In the genomic region with DNA sequence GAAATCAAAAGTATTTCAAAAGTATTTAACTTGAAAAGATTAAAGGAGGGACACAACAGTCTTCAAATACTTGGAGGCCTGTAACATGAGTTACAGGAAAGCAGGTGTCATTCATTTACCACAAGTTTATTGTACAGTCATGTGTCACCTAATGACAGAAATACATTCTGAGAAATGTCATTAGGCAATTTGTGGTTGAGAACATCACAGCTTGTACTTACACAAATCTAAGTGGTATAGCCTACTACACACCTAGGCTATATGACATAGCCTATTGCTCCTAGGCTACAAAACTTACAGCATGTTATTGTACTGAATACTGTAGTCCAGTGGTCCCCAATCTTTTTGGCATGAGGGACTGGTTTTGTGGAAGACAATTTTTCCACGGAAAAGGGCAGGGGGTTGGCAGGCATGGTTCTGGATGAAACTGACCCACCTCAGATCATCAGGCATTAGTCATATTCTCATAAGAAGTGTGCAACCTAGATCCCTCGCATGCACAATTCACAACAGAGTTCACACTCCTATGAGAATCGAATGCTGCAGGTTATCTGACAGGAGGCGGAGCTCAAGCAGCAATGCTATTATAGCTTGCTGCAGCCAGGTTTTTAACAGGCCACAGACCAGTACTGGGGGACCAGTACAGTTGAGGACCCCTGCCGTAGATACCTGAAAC, we compare ENCODE assay signal across 8 cellular contexts. TPM values are rescaled to one million over a fixed set of nuclear protein-coding genes. Genes with fewer than 3 reads are reported as not detected.
DNase-seq lines count a peak whose midpoint lies in the region; ATAC-seq and TF ChIP-seq lines count a peak whose summit lies in the region.

No MANE protein-coding gene starts in this region.

- H3K36me3 Mint-ChIP-seq in activated naive CD4-positive, alpha-beta T cell treated with anti-CD3 and anti-CD28 coated beads, Interleukin-2, amount 50 U/mL, for 72 hours: peaks cover 0 to 30% of the 10 kb centered on the region in 2 donors

- no peak for TF ChIP-seq CTCF in gastrocnemius medialis (IDR thresholded peaks at IDR 0.05 in 4 of 5, conservative IDR thresholded peaks at IDR 0.05 in 1 of 5)

- H3K4me3 ChIP-seq in BLaER1 (no peak overlapping the region), gastrocnemius medialis (peak overlapping the region; percentile 3 to 30 (median 14))

- intact Hi-C loops in gastrocnemius medialis (cut with DNase I; ENCODE audit: low total_unique reads): loop anchor here (1.0 to 10.0 kb wide), 4 partner anchors 27 to 971 kb away; a partner anchor contains a TSS

- TF ChIP-seq POLR2A in gastrocnemius medialis (IDR thresholded peaks at IDR 0.05): peak in 1 of 2 donors; percentile 52

- H3K27me3 ChIP-seq in BLaER1 (no peaks in the 10 kb centered on the region), gastrocnemius medialis (no peaks in the 10 kb centered on the region)

- no peaks in the 10 kb centered on the region for H3K9me3 Mint-ChIP-seq in activated naive CD4-positive, alpha-beta T cell treated with anti-CD3 and anti-CD28 coated beads, Interleukin-2, amount 50 U/mL, for 72 hours

- peak overlapping the region; percentile 56 for H3K4me2 ChIP-seq in BLaER1

- H3K36me3 ChIP-seq in BLaER1 (peaks cover 24% of the 10 kb centered on the region), gastrocnemius medialis (no peaks in the 10 kb centered on the region)

- ATAC-seq in GM19328 (IDR thresholded peaks at IDR 0.05; ENCODE audit: unreplicated experiment): peak; percentile 44
- peak; percentile 81 for ATAC-seq in HG03175 (IDR thresholded peaks at IDR 0.05; ENCODE audit: unreplicated experiment)
- peak; percentile 66 to 81 for ATAC-seq in activated naive CD4-positive, alpha-beta T cell treated with anti-CD3 and anti-CD28 coated beads, Interleukin-2, amount 50 U/mL, for 72 hours
- ATAC-seq in gastrocnemius medialis: peak; percentile 92 to 93

- H3K4me1 ChIP-seq in BLaER1: peaks cover 46% of the 10 kb centered on the region
- H3K4me1 ChIP-seq in gastrocnemius medialis: peaks cover 78 to 82% of the 10 kb centered on the region in 2 donors

- in situ Hi-C loops in gastrocnemius medialis (cut with MboI; ENCODE audit: low sequenced_read_pairs in 4 of 4): no loop called here

- H3K27ac ChIP-seq in BLaER1 (no peak overlapping the region), gastrocnemius medialis (peak overlapping the region; percentile 76 to 84 (median 80))

- peak in 1 of 2 donors; percentile 27 for DNase-seq in activated naive CD4-positive, alpha-beta T cell treated with anti-CD3 and anti-CD28 coated beads, Interleukin-2, amount 50 U/mL, for 72 hours (ENCODE audit: low spot score in 2 of 2)
- DNase-seq in gastrocnemius medialis (peak in 1 of 2 donors; percentile 12), Ammon's horn (ENCODE audit: low spot score) (no peak), DMS 273 (lab: John Stamatoyannopoulos, UW; ENCODE audit: unreplicated experiment) (no peak), NCI-H345 treated with DMSO at 0.1 percent for 48 hours (lab: John Stamatoyannopoulos, UW; ENCODE audit: unreplicated experiment) (no peak)

- H4K20me1 ChIP-seq in BLaER1: peaks cover 52% of the 10 kb centered on the region

- H3K9me3 ChIP-seq in BLaER1 (peaks cover 11% of the 10 kb centered on the region; the same call in 1 of the 2 replicates), gastrocnemius medialis (no peaks in the 10 kb centered on the region)

- H3K9ac ChIP-seq in BLaER1: no peak overlapping the region

- H3K27ac Mint-ChIP-seq in activated naive CD4-positive, alpha-beta T cell treated with anti-CD3 and anti-CD28 coated beads, Interleukin-2, amount 50 U/mL, for 72 hours: peak overlapping the region in 1 of 2 donors; percentile 99

RNA-seq across cellular contexts. Expression of a gene that starts 25.0 kb away (rescaled TPM):
- 10 to 100 TPM; 17.0 to 24.5 TPM for total RNA-seq in activated naive CD4-positive, alpha-beta T cell treated with anti-CD3 and anti-CD28 coated beads, Interleukin-2, amount 50 U/mL, for 72 hours
- 10 to 100 TPM in 2 of 4 donors, 1 to 10 TPM in 2; 6.7 to 20.0 (median 9.9) TPM for total RNA-seq in gastrocnemius medialis

RNA-seq across cellular contexts. Expression of a gene that starts 28.0 kb away (rescaled TPM):
- total RNA-seq in activated naive CD4-positive, alpha-beta T cell treated with anti-CD3 and anti-CD28 coated beads, Interleukin-2, amount 50 U/mL, for 72 hours: 10 to 100 TPM; 21.6 to 28.3 TPM
- total RNA-seq in gastrocnemius medialis: 10 to 100 TPM in 3 of 4 donors, 1 to 10 TPM in 1; 9.9 to 24.8 (median 24.0) TPM
